1 cellular context compared by ENCODE assay signal in the genomic region with DNA sequence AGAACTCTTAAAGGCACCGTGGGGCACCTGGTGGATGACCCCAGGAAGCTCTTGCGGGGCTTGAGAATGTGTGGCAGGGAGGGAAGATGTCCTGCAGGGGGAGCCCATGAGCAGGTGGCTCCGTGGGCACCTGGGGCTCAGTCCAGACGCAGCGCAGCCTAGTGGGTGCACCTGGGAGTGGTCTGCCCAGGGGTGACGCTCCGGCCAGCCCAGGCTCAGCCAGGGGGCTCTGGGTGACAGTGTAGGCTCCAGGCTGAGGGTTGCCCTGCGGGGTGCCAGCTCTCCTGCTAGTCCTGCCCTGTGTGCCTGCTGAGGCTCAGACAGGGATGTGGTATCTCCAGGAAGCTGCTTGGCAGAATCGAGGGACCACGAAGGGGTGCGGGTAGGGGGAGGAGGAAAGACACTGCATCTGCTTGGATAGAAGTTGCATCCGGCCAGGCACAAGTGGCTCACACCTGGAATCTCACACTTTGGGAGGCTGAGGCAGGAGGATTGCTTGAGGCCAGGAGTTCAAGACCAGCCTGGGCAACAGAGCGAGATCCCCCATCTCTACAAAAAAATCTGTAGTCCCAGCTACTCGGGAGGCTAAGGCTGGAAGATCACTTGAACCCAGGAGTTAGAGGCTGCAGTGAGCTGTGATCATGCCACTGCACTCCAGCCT.
TF ChIP-seq lines count a peak whose summit lies in the region.

No MANE protein-coding gene starts in this region.

TF ChIP-seq in SK-N-SH treated with all-trans-retinoic acid at 6 μM for 48 hours, 23 proteins besides CTCF, POLR2A, EP300 and RAD21 (continued from another document):
- TF ChIP-seq RARB (CRISPR knock-in tag; IDR thresholded peaks at IDR 0.05) (no peak), TCF4 (CRISPR knock-in tag; IDR thresholded peaks at IDR 0.05; ENCODE audit: borderline replicate concordance) (no peak), ZNF565 (CRISPR knock-in tag; conservative IDR thresholded peaks at IDR 0.05; ENCODE audit: low read depth) (no peak), OSR1 (CRISPR knock-in tag; IDR thresholded peaks at IDR 0.05) (no peak), BACH2 (CRISPR knock-in tag; IDR thresholded peaks at IDR 0.05; ENCODE audit: borderline replicate concordance) (no peak), ZNF8 (CRISPR knock-in tag; IDR thresholded peaks at IDR 0.05) (no peak), ESRRG (CRISPR knock-in tag; IDR thresholded peaks at IDR 0.05) (no peak), ZNF70 (CRISPR knock-in tag; IDR thresholded peaks at IDR 0.05) (no peak)
- TF ChIP-seq, protein P1, sequence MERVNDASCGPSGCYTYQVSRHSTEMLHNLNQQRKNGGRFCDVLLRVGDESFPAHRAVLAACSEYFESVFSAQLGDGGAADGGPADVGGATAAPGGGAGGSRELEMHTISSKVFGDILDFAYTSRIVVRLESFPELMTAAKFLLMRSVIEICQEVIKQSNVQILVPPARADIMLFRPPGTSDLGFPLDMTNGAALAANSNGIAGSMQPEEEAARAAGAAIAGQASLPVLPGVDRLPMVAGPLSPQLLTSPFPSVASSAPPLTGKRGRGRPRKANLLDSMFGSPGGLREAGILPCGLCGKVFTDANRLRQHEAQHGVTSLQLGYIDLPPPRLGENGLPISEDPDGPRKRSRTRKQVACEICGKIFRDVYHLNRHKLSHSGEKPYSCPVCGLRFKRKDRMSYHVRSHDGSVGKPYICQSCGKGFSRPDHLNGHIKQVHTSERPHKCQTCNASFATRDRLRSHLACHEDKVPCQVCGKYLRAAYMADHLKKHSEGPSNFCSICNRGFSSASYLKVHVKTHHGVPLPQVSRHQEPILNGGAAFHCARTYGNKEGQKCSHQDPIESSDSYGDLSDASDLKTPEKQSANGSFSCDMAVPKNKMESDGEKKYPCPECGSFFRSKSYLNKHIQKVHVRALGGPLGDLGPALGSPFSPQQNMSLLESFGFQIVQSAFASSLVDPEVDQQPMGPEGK (CRISPR knock-in tag; IDR thresholded peaks at IDR 0.05; ENCODE audit: borderline replicate concordance) = no peak
- TF ChIP-seq, protein P2, sequence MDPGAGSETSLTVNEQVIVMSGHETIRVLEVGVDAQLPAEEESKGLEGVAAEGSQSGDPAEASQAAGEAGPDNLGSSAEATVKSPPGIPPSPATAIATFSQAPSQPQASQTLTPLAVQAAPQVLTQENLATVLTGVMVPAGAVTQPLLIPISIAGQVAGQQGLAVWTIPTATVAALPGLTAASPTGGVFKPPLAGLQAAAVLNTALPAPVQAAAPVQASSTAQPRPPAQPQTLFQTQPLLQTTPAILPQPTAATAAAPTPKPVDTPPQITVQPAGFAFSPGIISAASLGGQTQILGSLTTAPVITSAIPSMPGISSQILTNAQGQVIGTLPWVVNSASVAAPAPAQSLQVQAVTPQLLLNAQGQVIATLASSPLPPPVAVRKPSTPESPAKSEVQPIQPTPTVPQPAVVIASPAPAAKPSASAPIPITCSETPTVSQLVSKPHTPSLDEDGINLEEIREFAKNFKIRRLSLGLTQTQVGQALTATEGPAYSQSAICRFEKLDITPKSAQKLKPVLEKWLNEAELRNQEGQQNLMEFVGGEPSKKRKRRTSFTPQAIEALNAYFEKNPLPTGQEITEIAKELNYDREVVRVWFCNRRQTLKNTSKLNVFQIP (CRISPR knock-in tag; IDR thresholded peaks at IDR 0.05; ENCODE audit: borderline replicate concordance, low read depth) = no peak
- TF ChIP-seq, protein P3, sequence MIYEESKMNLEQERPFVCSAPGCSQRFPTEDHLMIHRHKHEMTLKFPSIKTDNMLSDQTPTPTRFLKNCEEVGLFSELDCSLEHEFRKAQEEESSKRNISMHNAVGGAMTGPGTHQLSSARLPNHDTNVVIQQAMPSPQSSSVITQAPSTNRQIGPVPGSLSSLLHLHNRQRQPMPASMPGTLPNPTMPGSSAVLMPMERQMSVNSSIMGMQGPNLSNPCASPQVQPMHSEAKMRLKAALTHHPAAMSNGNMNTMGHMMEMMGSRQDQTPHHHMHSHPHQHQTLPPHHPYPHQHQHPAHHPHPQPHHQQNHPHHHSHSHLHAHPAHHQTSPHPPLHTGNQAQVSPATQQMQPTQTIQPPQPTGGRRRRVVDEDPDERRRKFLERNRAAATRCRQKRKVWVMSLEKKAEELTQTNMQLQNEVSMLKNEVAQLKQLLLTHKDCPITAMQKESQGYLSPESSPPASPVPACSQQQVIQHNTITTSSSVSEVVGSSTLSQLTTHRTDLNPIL (CRISPR knock-in tag; IDR thresholded peaks at IDR 0.05; ENCODE audit: low read depth) = no peak
